11 cellular contexts compared by ENCODE assay signal in the genomic region with DNA sequence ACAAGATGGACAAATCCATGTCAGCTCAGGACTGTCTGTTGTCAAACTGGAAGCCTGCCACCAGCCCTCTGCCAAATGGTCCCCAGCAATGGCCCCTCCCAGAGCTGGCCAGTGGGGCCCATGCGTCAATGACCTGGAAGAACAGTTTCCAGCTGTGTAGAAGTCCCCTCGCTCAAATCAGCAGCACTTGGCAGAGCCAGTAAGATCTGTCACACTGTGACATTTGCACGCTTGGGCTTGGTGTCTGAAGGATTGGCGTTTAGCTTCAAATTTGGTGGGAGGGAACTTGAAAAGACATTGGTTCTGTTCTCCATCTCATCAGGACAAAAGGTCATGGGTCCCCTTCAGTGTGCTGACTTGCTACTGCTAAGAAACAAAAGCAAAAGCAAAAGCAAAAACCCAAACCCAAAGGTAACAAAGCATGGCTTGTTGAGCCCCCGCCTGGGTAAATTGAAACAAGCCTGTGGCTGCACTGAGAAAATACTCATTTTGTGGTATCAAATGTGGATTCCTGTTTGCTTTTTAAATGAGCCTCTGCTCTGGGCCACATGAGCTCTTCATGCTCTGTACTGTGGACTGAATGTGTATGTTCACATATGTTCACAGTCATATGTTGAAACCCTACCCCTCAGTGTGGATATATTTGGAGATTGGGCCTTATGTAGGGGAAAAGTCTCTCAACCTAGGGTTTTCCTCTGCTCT.
DNase-seq lines count a peak whose midpoint lies in the region; ATAC-seq, FAIRE-seq and TF ChIP-seq lines count a peak whose summit lies in the region.
"Had no signal": no experiment of that assay in that cellular context is flagged by ENCODE, and none has a peak within 500 bp of the region (broad histone marks: within the 10 kb centered on the region; RNA-seq: fewer than 3 reads in every experiment).

No MANE protein-coding gene starts in this region.

- H3K79me2 ChIP-seq in fibroblast of lung (ENCODE audit: control insufficient read depth, insufficient read depth, low read length), result no peaks in the 10 kb centered on the region

- H3K4me2 ChIP-seq in fibroblast of lung (ENCODE audit: extremely low read depth, insufficient read depth, low read length), result no peak overlapping the region

- no peaks in the 10 kb centered on the region for H4K20me1 ChIP-seq in fibroblast of lung (ENCODE audit: control insufficient read depth, extremely low read depth, insufficient read depth, low read length)

- peak; percentile 45 for FAIRE-seq in GM18507 (lab: Jason Lieb, UNC)

- no peak overlapping the region for H3K27ac ChIP-seq in fibroblast of lung (ENCODE audit: insufficient read depth, low read length)
- H3K27ac ChIP-seq: thyroid gland had no signal

- H2AFZ ChIP-seq in fibroblast of lung (ENCODE audit: low read length), result peak overlapping the region; percentile 54

- H3K4me3 ChIP-seq in fibroblast of lung (replicated peaks in 1 of 4; ENCODE audit: control extremely low read depth in 1 of 4, insufficient read depth in 1 of 4, low read depth in 3 of 4, low read length in 4 of 4), result no peak overlapping the region
- H3K4me3 ChIP-seq: thyroid gland had no signal

- H3K36me3 ChIP-seq in fibroblast of lung (ENCODE audit: control insufficient read depth, insufficient read depth, low read length), result no peaks in the 10 kb centered on the region
- H3K36me3 ChIP-seq: thyroid gland had no signal

- H3K27me3 ChIP-seq in fibroblast of lung (ENCODE audit: control insufficient read depth, insufficient read depth, low read length), result no peaks in the 10 kb centered on the region
- H3K27me3 ChIP-seq: thyroid gland had no signal

- ATAC-seq in GM21390 (IDR thresholded peaks at IDR 0.05; ENCODE audit: unreplicated experiment), result peak; percentile 84
- peak; percentile 67 for ATAC-seq in HG03159 (IDR thresholded peaks at IDR 0.05; ENCODE audit: unreplicated experiment)

- TF ChIP-seq CTCF in fibroblast of lung (conservative IDR thresholded peaks at IDR 0.05 in 1 of 2, IDR thresholded peaks at IDR 0.05 in 1 of 2; ENCODE audit: low read depth in 1 of 2, low read length in 2 of 2), result no peak

- H3K9ac ChIP-seq in fibroblast of lung (ENCODE audit: insufficient read depth, low read length), result no peak overlapping the region

- no peaks in the 10 kb centered on the region for H3K4me1 ChIP-seq in fibroblast of lung (ENCODE audit: control insufficient read depth, extremely low read depth, insufficient read depth, low read length)

- H3K9me3 ChIP-seq in fibroblast of lung (ENCODE audit: control insufficient read depth, insufficient read depth, low read depth, low read length), result no peaks in the 10 kb centered on the region
- H3K9me3 ChIP-seq: thyroid gland had no signal

- no peak for DNase-seq in GM18507 (ENCODE audit: extremely low spot score, insufficient read length, low read depth)
- no peak for DNase-seq in fibroblast of lung (ENCODE audit: low read depth in 2 of 2)
- DNase-seq in amniotic stem cell (lab: John Stamatoyannopoulos, UW), result no peak
- no peak for DNase-seq in NCI-H526 (lab: John Stamatoyannopoulos, UW)
- DNase-seq in activated effector memory CD4-positive, alpha-beta T cell treated with Interleukin-2 at 50 U/mL for 16 hours, result no peak
- no peak for DNase-seq in foreskin melanocyte
- DNase-seq: NCI-H510A treated with DMSO at 0.1 percent for 48 hours, SHP77 treated with DMSO at 0.1 percent for 48 hours had no signal
